Comparison of ENCODE assay signal across 17 cellular contexts in the genomic region with DNA sequence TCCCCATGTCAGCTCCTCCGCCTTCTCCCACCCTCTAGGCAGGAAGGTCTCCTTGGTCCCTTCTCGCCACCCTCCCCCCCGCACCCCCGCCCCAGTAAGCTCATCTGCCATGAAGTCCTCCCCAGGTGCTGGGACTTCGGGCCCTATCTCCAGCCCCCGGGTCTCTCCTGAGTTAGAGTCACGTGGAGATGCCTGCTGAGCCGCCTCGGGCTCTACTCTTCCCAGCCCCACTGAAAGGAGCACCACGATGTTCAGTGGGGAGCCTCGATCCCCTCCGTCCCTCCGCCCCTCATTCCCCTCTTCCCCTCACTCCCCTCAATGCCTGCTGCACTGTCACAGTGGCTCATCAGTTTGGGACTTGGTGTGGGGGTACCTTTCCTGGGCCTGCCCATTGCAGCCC. TPM values are rescaled to one million over a fixed set of nuclear protein-coding genes. Genes with fewer than 3 reads are reported as not detected.
A peak's percentile ranks its signal among the peaks of the same experiment; 100 is the strongest.
DNase-seq lines count a peak whose midpoint lies in the region; ATAC-seq and TF ChIP-seq lines count a peak whose summit lies in the region.
"Had no signal": no experiment of that assay in that cellular context is flagged by ENCODE, and none has a peak within 500 bp of the region (broad histone marks: within the 10 kb centered on the region; RNA-seq: fewer than 3 reads in every experiment).

No MANE protein-coding gene starts in this region.

- H3K4me3 Mint-ChIP-seq in CD8-positive, alpha-beta memory T cell, result no peak overlapping the region
- H3K4me3 Mint-ChIP-seq: CD4-positive, alpha-beta memory T cell; GM23338 had no signal

- H3K27me3 Mint-ChIP-seq in CD8-positive, alpha-beta memory T cell, result peaks cover 14 to 46% of the 10 kb centered on the region in 2 donors

- H3K4me1 Mint-ChIP-seq in CD8-positive, alpha-beta memory T cell, result no peaks in the 10 kb centered on the region
- H3K4me1 Mint-ChIP-seq: CD4-positive, alpha-beta memory T cell had no signal

- H4K20me1 ChIP-seq in osteoblast (ENCODE audit: insufficient read depth, low read length), result no peaks in the 10 kb centered on the region

- CTCF ChIA-PET in HEK293 (lab: Yijun Ruan, JAX), result no interaction called here
- CTCF ChIA-PET in CD8-positive, alpha-beta memory T cell (lab: Charles Lee), result no interaction called here

- DNase-seq in esophagus squamous epithelium (lab: John Stamatoyannopoulos, UW) (no peak), osteoblast (ENCODE audit: insufficient read length, low spot score, missing footprints) (peak; percentile 69), upper lobe of left lung (no peak)
- DNase-seq in CD8-positive, alpha-beta memory T cell, result no peak
- DNase-seq: ACHN; CD4-positive, alpha-beta memory T cell; NCI-H1436 treated with DMSO at 0.1 percent for 48 hours; NCI-H2081 treated with DMSO at 0.1 percent for 48 hours; NCI-H226; NCI-H526 treated with DMSO at 0.1 percent for 48 hours; NK-92 treated with Interleukin-12 subunit alpha and Interleukin-12 subunit beta, amount 100 ng/mL, for 24 hours; PC-3 had no signal

- H3K79me2 ChIP-seq in osteoblast (ENCODE audit: insufficient read depth, low read length), result no peaks in the 10 kb centered on the region

- POLR2A ChIA-PET in HEK293 (lab: Yijun Ruan, JAX), result no interaction called here
- POLR2A ChIA-PET in CD8-positive, alpha-beta memory T cell (lab: Charles Lee), result no interaction called here

- no peak for TF ChIP-seq CTCF in HEK293 (tag by site-specific recombination; IDR thresholded peaks at IDR 0.05)
- no peak for TF ChIP-seq CTCF in esophagus squamous epithelium (IDR thresholded peaks at IDR 0.05)
- no peak for TF ChIP-seq CTCF in osteoblast (IDR thresholded peaks at IDR 0.05; ENCODE audit: extremely low read depth, low read depth, low read length)
- no peak for TF ChIP-seq CTCF in upper lobe of left lung (IDR thresholded peaks at IDR 0.05)

- ATAC-seq in upper lobe of left lung (ENCODE audit: low FRiP score in 2 of 2), result no peak
- no peak for ATAC-seq in GM21737 (IDR thresholded peaks at IDR 0.05; ENCODE audit: unreplicated experiment)
- ATAC-seq in HG02798 (IDR thresholded peaks at IDR 0.05; ENCODE audit: poor library complexity, unreplicated experiment), result no peak
- ATAC-seq: GM23338, K562, PC-3 had no signal

- H3K4me1 ChIP-seq in HEK293 (ENCODE audit: control insufficient read depth, insufficient read depth, low read length), result no peaks in the 10 kb centered on the region
- peaks cover 21 to 92% (median 46%) of the 10 kb centered on the region in 3 donors for H3K4me1 ChIP-seq in esophagus squamous epithelium
- H3K4me1 ChIP-seq in osteoblast (ENCODE audit: insufficient read depth, low read length), result peaks cover 23% of the 10 kb centered on the region
- H3K4me1 ChIP-seq in upper lobe of left lung, result peaks cover 35 to 61% (median 43%) of the 10 kb centered on the region in 4 donors
- H3K4me1 ChIP-seq in CD8-positive, alpha-beta memory T cell (ENCODE audit: insufficient read depth, low read length), result no peaks in the 10 kb centered on the region

- no peak for TF ChIP-seq POLR2A in esophagus squamous epithelium (IDR thresholded peaks at IDR 0.05)
- no peak for TF ChIP-seq POLR2A in upper lobe of left lung (IDR thresholded peaks at IDR 0.05)

- H3K27ac ChIP-seq in HEK293 (ENCODE audit: extremely low read depth, low read depth, low read length), result no peak overlapping the region
- peak overlapping the region; percentile 16 to 76 (median 44) for H3K27ac ChIP-seq in esophagus squamous epithelium
- H3K27ac ChIP-seq in osteoblast (ENCODE audit: low read depth, low read length), result no peak overlapping the region
- H3K27ac ChIP-seq in upper lobe of left lung, result peak overlapping the region; percentile 35 to 79 (median 49)
- H3K27ac ChIP-seq in CD8-positive, alpha-beta memory T cell (ENCODE audit: low read depth, low read length), result no peak overlapping the region

- 84 to 88% methylated on average over 5 to 7 of the region's 13 CpGs for WGBS in esophagus squamous epithelium, 2 donors
- 69 to 72% methylated on average over 12 to 13 of the region's 13 CpGs for WGBS in upper lobe of left lung, 2 donors

- H3K27ac Mint-ChIP-seq in CD8-positive, alpha-beta memory T cell, result peak overlapping the region in 1 of 8 donors; percentile 86
- H3K27ac Mint-ChIP-seq: CD4-positive, alpha-beta memory T cell; GM23338 had no signal

- no peaks in the 10 kb centered on the region for H3K36me3 ChIP-seq in HEK293 (ENCODE audit: control insufficient read depth in 2 of 2, insufficient read depth in 1 of 2, low read length in 2 of 2)
- H3K36me3 ChIP-seq in esophagus squamous epithelium, result no peaks in the 10 kb centered on the region
- no peaks in the 10 kb centered on the region for H3K36me3 ChIP-seq in osteoblast (ENCODE audit: insufficient read depth, low read length)
- no peaks in the 10 kb centered on the region for H3K36me3 ChIP-seq in upper lobe of left lung
- H3K36me3 ChIP-seq in CD8-positive, alpha-beta memory T cell (ENCODE audit: insufficient read depth, low read length), result no peaks in the 10 kb centered on the region

- H3K9me3 ChIP-seq in HEK293 (ENCODE audit: control insufficient read depth, insufficient read depth, low read depth, low read length) (no peaks in the 10 kb centered on the region), esophagus squamous epithelium (no peaks in the 10 kb centered on the region), osteoblast (ENCODE audit: low read depth, low read length) (no peaks in the 10 kb centered on the region), upper lobe of left lung (no peaks in the 10 kb centered on the region)
- H3K9me3 ChIP-seq in CD8-positive, alpha-beta memory T cell (ENCODE audit: low read length), result no peaks in the 10 kb centered on the region

- H3K27me3 ChIP-seq in esophagus squamous epithelium (peaks cover 0 to 48% (median 8%) of the 10 kb centered on the region in 4 donors), osteoblast (ENCODE audit: insufficient read depth, low read length) (peaks cover 5% of the 10 kb centered on the region), upper lobe of left lung (peaks cover 0 to 7% (median 0%) of the 10 kb centered on the region in 4 donors)
- no peaks in the 10 kb centered on the region for H3K27me3 ChIP-seq in CD8-positive, alpha-beta memory T cell (ENCODE audit: insufficient read depth, low read length, poor library complexity, severe bottlenecking)

- H3K4me3 ChIP-seq in HEK293 (ENCODE audit: low read depth, low read length) (no peak overlapping the region), esophagus squamous epithelium (no peak overlapping the region), osteoblast (ENCODE audit: insufficient read depth, low read length) (no peak overlapping the region), upper lobe of left lung (no peak overlapping the region)
- no peak overlapping the region for H3K4me3 ChIP-seq in CD8-positive, alpha-beta memory T cell (ENCODE audit: low read length)
- H3K4me3 ChIP-seq: GM23338, K562 had no signal

- H2AFZ ChIP-seq in osteoblast (ENCODE audit: low read length), result no peak overlapping the region
- H2AFZ ChIP-seq: GM23338 had no signal

- intact Hi-C loops in esophagus squamous epithelium (cut with DNase I), result no loop called here

- H3K36me3 Mint-ChIP-seq in CD8-positive, alpha-beta memory T cell, result no peaks in the 10 kb centered on the region
- H3K36me3 Mint-ChIP-seq: CD4-positive, alpha-beta memory T cell had no signal

- no peak for TF ChIP-seq EP300 in upper lobe of left lung (IDR thresholded peaks at IDR 0.05)

- H3K4me2 ChIP-seq in osteoblast (ENCODE audit: insufficient read depth, low read length), result no peak overlapping the region
- H3K4me2 ChIP-seq: GM23338 had no signal

- H3K9me3 Mint-ChIP-seq in CD8-positive, alpha-beta memory T cell, result no peaks in the 10 kb centered on the region
- H3K9me3 Mint-ChIP-seq: CD4-positive, alpha-beta memory T cell; GM23338 had no signal

TF ChIP-seq in HEK293, 187 proteins besides CTCF, POLR2A, EP300 and RAD21:
- TF ChIP-seq ZNF48 (tag by site-specific recombination; IDR thresholded peaks at IDR 0.05) (no peak), ZNF785 (tag by site-specific recombination; IDR thresholded peaks at IDR 0.05) (no peak), ZNF416 (tag by site-specific recombination; IDR thresholded peaks at IDR 0.05) (no peak), KLF7 (tag by site-specific recombination; IDR thresholded peaks at IDR 0.05; ENCODE audit: borderline replicate concordance) (no peak), OVOL3 (tag by site-specific recombination; IDR thresholded peaks at IDR 0.05) (no peak), SP2 (tag by site-specific recombination; IDR thresholded peaks at IDR 0.05) (peak; percentile 17; the same call in 1 of the 2 replicates), ZXDB (tag by site-specific recombination; IDR thresholded peaks at IDR 0.05) (no peak)

RNA-seq across cellular contexts. Expression of a gene that starts 3.9 kb away (rescaled TPM):
- total RNA-seq in esophagus squamous epithelium, result 10 to 100 TPM in 1 of 4 donors, 1 to 10 TPM in 3; 1.8 to 13.0 (median 6.6) TPM
- total RNA-seq in osteoblast, result 4.0 and 11.5 TPM in 2 replicates
- total RNA-seq in upper lobe of left lung, result 10 to 100 TPM in 5 of 6 donors, 1 to 10 TPM in 1; 5.2 to 51.1 (median 19.7) TPM
- not detected for total RNA-seq in CD8-positive, alpha-beta memory T cell
- not detected for polyA plus RNA-seq in CD8-positive, alpha-beta memory T cell
- total RNA-seq: CD4-positive, alpha-beta memory T cell; K562 had no signal
- polyA plus RNA-seq: CD4-positive, alpha-beta memory T cell had no signal

Comparison
In these comparisons a context has a peak if more than half of its experiments do, and no peak if none do; other contexts are left out.
1. H3K27ac ChIP-seq: peak in esophagus squamous epithelium (4 of 4) and upper lobe of left lung (4 of 4); none in HEK293 (single experiment), osteoblast (single experiment) and CD8-positive, alpha-beta memory T cell (single experiment).